In the genomic region with DNA sequence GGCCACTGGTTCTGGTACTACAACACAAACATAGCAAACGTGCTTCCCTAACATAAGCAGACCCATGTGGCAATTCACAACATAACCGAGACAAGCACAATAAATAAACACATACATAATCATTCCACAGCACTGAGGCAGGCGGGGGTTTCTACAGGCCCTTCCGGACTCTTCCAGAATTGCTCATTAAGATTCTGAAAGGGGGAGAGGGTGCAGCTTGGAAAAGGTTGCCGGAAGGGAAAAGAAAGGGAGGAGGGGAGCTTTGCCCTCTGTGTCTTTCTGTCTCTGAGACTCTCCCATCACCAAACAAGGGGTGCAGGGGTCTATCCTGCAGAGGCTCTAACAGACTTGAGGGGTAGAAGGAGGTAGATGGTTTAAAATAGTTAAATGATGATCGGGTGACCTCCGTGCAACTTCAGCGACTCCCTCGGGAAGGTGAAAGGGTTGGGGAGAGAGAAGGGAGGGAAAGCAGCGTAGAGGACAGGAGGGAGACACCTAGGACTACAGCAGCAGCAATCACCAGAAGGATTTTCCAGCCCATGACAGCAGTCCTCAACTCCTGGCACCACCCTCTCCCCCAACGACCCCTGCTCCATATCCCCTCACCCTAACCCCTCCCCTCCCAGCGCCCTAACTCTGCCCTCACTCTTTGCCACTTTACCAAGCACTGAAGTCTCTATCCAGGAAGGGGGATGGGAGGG, we compare ENCODE assay signal across 11 cellular contexts.
DNase-seq lines count a peak whose midpoint lies in the region; ATAC-seq and TF ChIP-seq lines count a peak whose summit lies in the region.
"Had no signal": no experiment of that assay in that cellular context is flagged by ENCODE, and none has a peak within 500 bp of the region (broad histone marks: within the 10 kb centered on the region; RNA-seq: fewer than 3 reads in every experiment).

No MANE protein-coding gene starts in this region.

- no CpG with 5 or more reads among the region's 12 CpGs for WGBS in H9 (ENCODE audit: extremely low coverage, insufficient read length, low lambda C conversion rate)

- H3K27me3 Mint-ChIP-seq in H9 (ENCODE audit: low read depth) = peaks cover 71% of the 10 kb centered on the region
- peaks cover 5% of the 10 kb centered on the region for H3K27me3 Mint-ChIP-seq in brain

- H2BK20ac ChIP-seq in H9 (ENCODE audit: low read depth, low read length, poor library complexity, severe bottlenecking) = no peak overlapping the region

- peaks cover 16% of the 10 kb centered on the region for H3K23me2 ChIP-seq in H9 (ENCODE audit: insufficient read length, low read depth, low read length, poor library complexity, severe bottlenecking)

- peak; percentile 51 for ATAC-seq in sciatic nerve
- no peak for ATAC-seq in HG03457 (IDR thresholded peaks at IDR 0.05; ENCODE audit: unreplicated experiment)
- no peak for ATAC-seq in GM18870 (IDR thresholded peaks at IDR 0.05; ENCODE audit: unreplicated experiment)
- ATAC-seq: T-cell had no signal

- no peaks in the 10 kb centered on the region for H3K9me3 ChIP-seq in H9 (ENCODE audit: control insufficient read depth, low read depth, low read length)

- TF ChIP-seq CTCF in H9 (conservative IDR thresholded peaks at IDR 0.05) (no peak), brain (conservative IDR thresholded peaks at IDR 0.05) (no peak)

- no peak overlapping the region for H3K14ac ChIP-seq in H9 (ENCODE audit: insufficient read depth, low read length)

- no peaks in the 10 kb centered on the region for H3K79me2 ChIP-seq in H9 (ENCODE audit: insufficient read depth, low read length)

- peak overlapping the region; percentile 71 to 87 for H3K4me3 Mint-ChIP-seq in H9
- peak overlapping the region; percentile 82 to 93 (median 89) for H3K4me3 Mint-ChIP-seq in brain
- H3K4me3 Mint-ChIP-seq: T-cell had no signal

- H4K91ac ChIP-seq in H9 (ENCODE audit: insufficient read length, low read depth, low read length) = no peak overlapping the region

- H3K27ac ChIP-seq in H9 (ENCODE audit: insufficient read length, low read depth, low read length) = no peak overlapping the region

- H3K4me1 Mint-ChIP-seq in H9 (peaks cover 26 to 33% of the 10 kb centered on the region in 2 experiments), brain (peaks cover 55% of the 10 kb centered on the region)

- H3K9me3 Mint-ChIP-seq in H9 (no peaks in the 10 kb centered on the region; a peak in 1 of 5 replicates), brain (no peaks in the 10 kb centered on the region)

- H2BK15ac ChIP-seq in H9 (ENCODE audit: low read depth, low read length) = no peak overlapping the region

- H3T11ph ChIP-seq in H9 (ENCODE audit: low read length) = no peak overlapping the region

- H3K36me3 Mint-ChIP-seq in H9 (ENCODE audit: insufficient read depth in 1 of 3, low read depth in 3 of 3) = no peaks in the 10 kb centered on the region
- H3K36me3 Mint-ChIP-seq in brain = peaks cover 4% of the 10 kb centered on the region
- H3K36me3 Mint-ChIP-seq: T-cell had no signal

- intact Hi-C loops in sciatic nerve (cut with DNase I) = no loop called here

- peak overlapping the region; percentile 37 for H3K4me3 ChIP-seq in iPS-11a (ENCODE audit: low read depth, low read length)

- H3K18ac ChIP-seq in H9 (ENCODE audit: insufficient read length, low read depth, low read length) = no peak overlapping the region

- H4K20me1 ChIP-seq in H9 (ENCODE audit: control insufficient read depth, insufficient read depth, insufficient read length) = no peaks in the 10 kb centered on the region

- H3K4me2 ChIP-seq in H9 (ENCODE audit: insufficient read depth, insufficient read length, low read length) = peak overlapping the region; percentile 87

- no peak overlapping the region for H3K4ac ChIP-seq in H9 (ENCODE audit: low read depth, low read length)

- H4K8ac ChIP-seq in H9 (replicated peaks; ENCODE audit: insufficient read length, low read depth, low read length) = no peak overlapping the region

- no peak overlapping the region for H2BK12ac ChIP-seq in H9 (ENCODE audit: insufficient read length, low read depth, low read length)

- no peak overlapping the region for H2BK5ac ChIP-seq in H9 (ENCODE audit: insufficient read length, low read length)

- no peak overlapping the region for H3K23ac ChIP-seq in H9 (ENCODE audit: insufficient read length, low read depth, low read length)

- no peak overlapping the region for H4K5ac ChIP-seq in H9 (ENCODE audit: insufficient read length, low read depth, low read length)

- H3K27me3 ChIP-seq in H9 (ENCODE audit: insufficient read depth, low read length) = peaks cover 14% of the 10 kb centered on the region; the same call in 1 of the 2 replicates

- no peak overlapping the region for H2BK120ac ChIP-seq in H9 (ENCODE audit: low read depth, low read length, poor library complexity, severe bottlenecking)

- no peaks in the 10 kb centered on the region; the same call in 1 of the 2 replicates for H3K4me1 ChIP-seq in H9 (ENCODE audit: insufficient read depth, low read length)

- H2AFZ ChIP-seq in H9 (ENCODE audit: low read length) = peak overlapping the region; percentile 34

- DNase-seq in H9 = peak; percentile 40
- DNase-seq in sciatic nerve (ENCODE audit: low spot score) = no peak
- DNase-seq in NCI-H446 (lab: John Stamatoyannopoulos, UW) = no peak
- no peak for DNase-seq in COLO829 (ENCODE audit: low spot score)
- DNase-seq: GF-D8, NCI-H187, T-cell had no signal

- H2AK5ac ChIP-seq in H9 (ENCODE audit: insufficient read length, low read length) = no peak overlapping the region

- H3K27ac Mint-ChIP-seq in H9 (no peak overlapping the region; a peak in 1 of 7 replicates), brain (peak overlapping the region; percentile 57 to 86 (median 77))

- no peak overlapping the region for H3K56ac ChIP-seq in H9 (ENCODE audit: insufficient read length, low read depth, low read length)

- H3K9ac ChIP-seq in H9 (ENCODE audit: extremely low read depth, insufficient read length, low read length) = no peak overlapping the region

- H3K79me1 ChIP-seq in H9 (ENCODE audit: insufficient read depth, low read depth, low read length, poor library complexity, severe bottlenecking) = no peaks in the 10 kb centered on the region

Comparison
In these comparisons a context has a peak if more than half of its experiments do, and no peak if none do; other contexts are left out.
1. H3K27ac Mint-ChIP-seq: peak in brain (5 of 5); none in H9 (0 of 3).